Comparison of ENCODE assay signal across 23 cellular contexts in genomic region chr6:47023543-47023942, GRCh38. TPM values are rescaled to one million over a fixed set of nuclear protein-coding genes. Genes with fewer than 3 reads are reported as not detected.
"Had no signal": no experiment of that assay in that cellular context is flagged by ENCODE, and none has a peak within 500 bp of the region (broad histone marks: within the 10 kb centered on the region; RNA-seq: fewer than 3 reads in every experiment).

No MANE protein-coding gene starts in this region.

- H3K27me3 ChIP-seq: heart left ventricle, neural progenitor cell, ovary, stomach, transverse colon had no signal

- H3K4me3 ChIP-seq: heart left ventricle, lung, neural progenitor cell, ovary, stomach, thoracic aorta, transverse colon had no signal

- DNase-seq: effector memory CD8-positive, alpha-beta T cell; erythroblast; foreskin melanocyte; heart left ventricle; hippocampal formation; left colon; left ventricle myocardium superior; mesenchymal stem cell; midbrain; nucleus accumbens; ovary; right cardiac atrium; small intestine; stimulated activated CD4-positive, alpha-beta T cell treated with anti-CD3 and anti-CD28 coated beads, Interleukin-12 subunit alpha, Interleukin-12 subunit beta, amount 100 ng/mL, for 4 hours; stimulated activated naive CD4-positive, alpha-beta T cell; stomach; substantia nigra; transverse colon had no signal

- H3K4me1 ChIP-seq: heart left ventricle, neural progenitor cell, stomach, transverse colon had no signal

- H3K27ac ChIP-seq: heart left ventricle, neural progenitor cell, ovary, stomach, thoracic aorta, transverse colon had no signal

- H3K9me3 ChIP-seq: heart left ventricle, ovary, stomach, thoracic aorta, transverse colon had no signal

- H3K36me3 ChIP-seq: heart left ventricle, neural progenitor cell, ovary, thoracic aorta, transverse colon had no signal

- ATAC-seq: effector memory CD8-positive, alpha-beta T cell; heart left ventricle; left colon; left ventricle myocardium superior; natural killer cell treated with Interleukin-12 subunit alpha and Interleukin-12 subunit beta and Interleukin-15 and Interleukin-18, amount 100 ng/mL, for 72 hours; right cardiac atrium had no signal

RNA-seq across cellular contexts. Expression of gene ADGRF1, which starts 18.6 kb away (rescaled TPM):
- total RNA-seq: glomerular endothelial cell; left ventricle myocardium superior; natural killer cell treated with Interleukin-12 subunit alpha and Interleukin-12 subunit beta and Interleukin-15 and Interleukin-18, amount 100 ng/mL, for 72 hours; right cardiac atrium; thoracic aorta had no signal
